1 cellular context compared by ENCODE assay signal in the genomic region with DNA sequence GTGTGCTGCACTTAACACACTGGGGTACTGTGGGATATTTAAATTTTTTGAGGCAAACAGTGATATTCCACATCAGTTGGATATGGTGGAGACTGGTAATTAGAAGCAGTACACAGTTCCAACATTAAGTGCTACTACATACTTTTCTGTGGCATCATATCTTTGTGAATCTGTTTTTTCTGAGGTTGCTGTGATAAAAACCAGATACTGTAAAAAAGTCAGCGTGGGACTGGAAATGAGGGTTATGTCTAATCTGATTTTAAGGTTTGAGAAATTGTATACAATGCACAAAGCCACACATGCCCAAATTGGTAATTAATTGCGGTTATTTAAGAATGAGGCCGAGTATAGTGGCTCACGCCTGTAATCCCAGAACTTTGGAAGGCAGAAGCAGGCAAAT.
A peak's percentile ranks its signal among the peaks of the same experiment; 100 is the strongest.
TF ChIP-seq lines count a peak whose summit lies in the region.

No MANE protein-coding gene starts in this region.

TF ChIP-seq in SK-N-SH, 30 proteins besides CTCF, POLR2A, EP300 and RAD21 (continued from another document):
- peak; percentile 39; the same call in 1 of the 2 replicates for TF ChIP-seq POLR2AphosphoS5 (IDR thresholded peaks at IDR 0.05; ENCODE audit: low read depth, low read length)
- peak; percentile 45 for TF ChIP-seq GATA2 (CRISPR knock-in tag; IDR thresholded peaks at IDR 0.05)
- TF ChIP-seq, protein P1, sequence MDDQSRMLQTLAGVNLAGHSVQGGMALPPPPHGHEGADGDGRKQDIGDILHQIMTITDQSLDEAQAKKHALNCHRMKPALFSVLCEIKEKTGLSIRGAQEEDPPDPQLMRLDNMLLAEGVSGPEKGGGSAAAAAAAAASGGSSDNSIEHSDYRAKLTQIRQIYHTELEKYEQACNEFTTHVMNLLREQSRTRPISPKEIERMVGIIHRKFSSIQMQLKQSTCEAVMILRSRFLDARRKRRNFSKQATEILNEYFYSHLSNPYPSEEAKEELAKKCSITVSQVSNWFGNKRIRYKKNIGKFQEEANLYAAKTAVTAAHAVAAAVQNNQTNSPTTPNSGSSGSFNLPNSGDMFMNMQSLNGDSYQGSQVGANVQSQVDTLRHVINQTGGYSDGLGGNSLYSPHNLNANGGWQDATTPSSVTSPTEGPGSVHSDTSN (IDR thresholded peaks at IDR 0.05), result peak; percentile 58
- TF ChIP-seq RCOR1 (IDR thresholded peaks at IDR 0.05; ENCODE audit: low read length), result peak; percentile 54; the same call in 1 of the 2 replicates
- TF ChIP-seq ELF1 (IDR thresholded peaks at IDR 0.05), result no peak
